ENCODE assay signal across 8 cellular contexts in the genomic region with DNA sequence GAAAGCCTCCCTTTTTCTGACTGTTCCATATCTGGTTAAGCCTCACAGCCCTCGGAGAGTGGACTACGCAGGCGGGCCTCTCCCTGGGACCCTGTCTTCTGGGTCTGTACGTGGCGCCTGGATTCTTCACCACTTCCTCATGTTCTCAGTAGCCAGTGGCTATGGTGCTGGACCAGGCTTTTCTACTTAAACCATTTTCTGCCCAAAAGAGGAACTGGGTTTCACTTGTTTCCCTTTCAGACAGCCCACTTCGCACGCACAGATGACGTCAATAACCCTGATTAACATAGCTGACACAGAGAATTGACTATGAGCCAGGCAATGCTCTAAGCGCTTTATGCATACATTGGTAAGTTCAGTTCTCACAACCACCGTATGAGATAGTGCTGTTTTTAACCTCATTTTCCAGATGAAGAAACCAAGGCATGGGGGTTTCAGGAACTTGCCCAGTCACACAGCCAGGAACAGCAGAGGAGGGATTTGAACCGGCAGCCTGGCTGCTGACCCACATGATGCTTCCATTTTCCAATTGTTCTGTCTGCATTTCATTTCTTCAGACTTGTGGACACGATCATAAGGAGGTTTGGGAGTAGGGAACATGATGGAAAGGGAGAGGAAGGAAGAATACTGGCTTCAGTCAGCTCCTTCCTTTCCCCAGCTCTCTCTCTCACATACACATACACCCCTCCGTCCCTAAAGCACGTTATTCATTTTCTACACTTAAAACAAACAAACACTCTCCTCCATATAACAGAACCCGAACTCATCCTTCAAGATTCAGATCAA. TPM values are rescaled to one million over a fixed set of nuclear protein-coding genes. Genes with fewer than 3 reads are reported as not detected.
DNase-seq lines count a peak whose midpoint lies in the region; ATAC-seq lines count a peak whose summit lies in the region.

No MANE protein-coding gene starts in this region.

- no peaks in the 10 kb centered on the region for H3K36me3 Mint-ChIP-seq in activated T-helper 2 cell treated with anti-CD3 and anti-CD28 coated beads, Interferon-gamma antibody, Interleukin-2, Interleukin-4, amounts not matched to agents 10 μg/mL and 5 μg/mL and 100 μg/mL, durations not matched to agents 14 hours and 24 hours and 36 hours (ENCODE audit: low read depth)
- H3K36me3 Mint-ChIP-seq in activated T-cell treated with anti-CD3 and anti-CD28 coated beads, Interleukin-2, amount 50 U/mL, for 24 hours (ENCODE audit: low read depth) = no peaks in the 10 kb centered on the region

- intact Hi-C loops in activated T-helper 2 cell treated with anti-CD3 and anti-CD28 coated beads, Interferon-gamma antibody, Interleukin-2, Interleukin-4, amounts not matched to agents 10 μg/mL and 5 μg/mL and 100 μg/mL, durations not matched to agents 14 hours and 24 hours and 36 hours (cut with micrococcal nuclease) = no loop called here

- no peak overlapping the region for H3K4me3 Mint-ChIP-seq in activated T-helper 2 cell treated with anti-CD3 and anti-CD28 coated beads, Interferon-gamma antibody, Interleukin-2, Interleukin-4, amounts not matched to agents 10 μg/mL and 5 μg/mL and 100 μg/mL, durations not matched to agents 14 hours and 24 hours and 36 hours (ENCODE audit: low read depth)
- H3K4me3 Mint-ChIP-seq in activated T-cell treated with anti-CD3 and anti-CD28 coated beads, Interleukin-2, amount 50 U/mL, for 24 hours = no peak overlapping the region

- H3K27ac Mint-ChIP-seq in activated T-helper 2 cell treated with anti-CD3 and anti-CD28 coated beads, Interferon-gamma antibody, Interleukin-2, Interleukin-4, amounts not matched to agents 10 μg/mL and 5 μg/mL and 100 μg/mL, durations not matched to agents 14 hours and 24 hours and 36 hours = peak overlapping the region; percentile 44
- H3K27ac Mint-ChIP-seq in activated T-cell treated with anti-CD3 and anti-CD28 coated beads, Interleukin-2, amount 50 U/mL, for 24 hours = no peak overlapping the region

- ATAC-seq in GM19463 (IDR thresholded peaks at IDR 0.05; ENCODE audit: unreplicated experiment) (peak; percentile 79), HG03457 (IDR thresholded peaks at IDR 0.05; ENCODE audit: unreplicated experiment) (peak; percentile 72)

- peaks cover 1% of the 10 kb centered on the region for H3K4me1 Mint-ChIP-seq in activated T-helper 2 cell treated with anti-CD3 and anti-CD28 coated beads, Interferon-gamma antibody, Interleukin-2, Interleukin-4, amounts not matched to agents 10 μg/mL and 5 μg/mL and 100 μg/mL, durations not matched to agents 14 hours and 24 hours and 36 hours (ENCODE audit: low read depth)
- no peaks in the 10 kb centered on the region for H3K4me1 Mint-ChIP-seq in activated T-cell treated with anti-CD3 and anti-CD28 coated beads, Interleukin-2, amount 50 U/mL, for 24 hours (ENCODE audit: low read depth)

- DNase-seq in GDM1 (lab: John Stamatoyannopoulos, UW) (peak; percentile 81), mucosa of gallbladder (ENCODE audit: low spot score) (peak; percentile 76), HT-29 (ENCODE audit: low spot score) (no peak)
- DNase-seq in activated T-helper 2 cell treated with anti-CD3 and anti-CD28 coated beads, Interferon-gamma antibody, Interleukin-2, Interleukin-4, amounts not matched to agents 10 μg/mL and 5 μg/mL and 100 μg/mL, durations not matched to agents 14 hours and 24 hours and 36 hours (ENCODE audit: low spot score) = no peak
- DNase-seq in activated CD8-positive, alpha-beta memory T cell treated with anti-CD3 and anti-CD28 coated beads for 24 hours = no peak
- no peak for DNase-seq in activated T-cell treated with anti-CD3 and anti-CD28 coated beads, Interleukin-2, amount 50 U/mL, for 24 hours

- no peaks in the 10 kb centered on the region for H3K9me3 Mint-ChIP-seq in activated T-helper 2 cell treated with anti-CD3 and anti-CD28 coated beads, Interferon-gamma antibody, Interleukin-2, Interleukin-4, amounts not matched to agents 10 μg/mL and 5 μg/mL and 100 μg/mL, durations not matched to agents 14 hours and 24 hours and 36 hours
- no peaks in the 10 kb centered on the region for H3K9me3 Mint-ChIP-seq in activated T-cell treated with anti-CD3 and anti-CD28 coated beads, Interleukin-2, amount 50 U/mL, for 24 hours

- H3K27me3 Mint-ChIP-seq in activated T-helper 2 cell treated with anti-CD3 and anti-CD28 coated beads, Interferon-gamma antibody, Interleukin-2, Interleukin-4, amounts not matched to agents 10 μg/mL and 5 μg/mL and 100 μg/mL, durations not matched to agents 14 hours and 24 hours and 36 hours (ENCODE audit: low read depth) = no peaks in the 10 kb centered on the region
- H3K27me3 Mint-ChIP-seq in activated T-cell treated with anti-CD3 and anti-CD28 coated beads, Interleukin-2, amount 50 U/mL, for 24 hours = no peaks in the 10 kb centered on the region

RNA-seq across cellular contexts. Expression of gene MYOM1, which starts 41.7 kb away (rescaled TPM):
- total RNA-seq in activated T-helper 2 cell treated with anti-CD3 and anti-CD28 coated beads, Interferon-gamma antibody, Interleukin-2, Interleukin-4, amounts not matched to agents 10 μg/mL and 5 μg/mL and 100 μg/mL, durations not matched to agents 14 hours and 24 hours and 36 hours = 0.62 and 2.4 TPM in 2 replicates
- total RNA-seq in mucosa of gallbladder = 138 TPM
- 0.10 and 0.13 TPM in 2 replicates for total RNA-seq in HT-29 (2014; rRNA removed; shearing (Covaris generic))

Comparison
In these comparisons a context has a peak if more than half of its experiments do, and no peak if none do; other contexts are left out.
1. DNase-seq: peak in GDM1 (single experiment) and mucosa of gallbladder (single experiment); none in activated T-helper 2 cell treated with anti-CD3 and anti-CD28 coated beads, Interferon-gamma antibody, Interleukin-2, Interleukin-4, amounts not matched to agents 10 μg/mL and 5 μg/mL and 100 μg/mL, durations not matched to agents 14 hours and 24 hours and 36 hours (single experiment), activated CD8-positive, alpha-beta memory T cell treated with anti-CD3 and anti-CD28 coated beads for 24 hours (single experiment), activated T-cell treated with anti-CD3 and anti-CD28 coated beads, Interleukin-2, amount 50 U/mL, for 24 hours (single experiment) and HT-29 (single experiment).
2. RNA of gene MYOM1, which starts 41.7 kb away (total RNA-seq): 138 TPM in mucosa of gallbladder (single experiment); 0.62 to 2.4 TPM in activated T-helper 2 cell treated with anti-CD3 and anti-CD28 coated beads, Interferon-gamma antibody, Interleukin-2, Interleukin-4, amounts not matched to agents 10 μg/mL and 5 μg/mL and 100 μg/mL, durations not matched to agents 14 hours and 24 hours and 36 hours and 0.10 to 0.13 TPM in HT-29; every median in the first group is over 10 times any median in the second.